Comparison of ENCODE assay signal across 13 cellular contexts in the genomic region with DNA sequence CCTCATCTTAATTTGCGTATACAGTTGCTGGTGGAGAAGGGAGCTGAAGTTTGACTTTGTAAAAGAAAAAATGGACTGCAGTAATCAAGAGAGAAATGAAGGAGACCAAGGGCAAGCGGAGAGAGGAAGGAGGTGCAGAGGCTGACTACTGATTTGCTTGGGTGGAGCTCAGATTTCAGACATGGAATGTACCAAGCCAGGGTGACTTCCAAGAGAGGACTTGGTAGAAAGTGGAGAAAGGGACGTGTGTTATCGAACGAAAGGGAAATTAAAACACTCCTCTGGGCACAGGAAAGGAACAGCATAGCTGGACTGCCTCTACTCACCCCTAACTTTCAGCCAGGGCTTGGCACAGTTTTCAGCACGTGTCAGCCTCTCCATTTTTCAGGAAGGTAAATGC.
"Had no signal": no experiment of that assay in that cellular context is flagged by ENCODE, and none has a peak within 500 bp of the region (broad histone marks: within the 10 kb centered on the region; RNA-seq: fewer than 3 reads in every experiment).

No MANE protein-coding gene starts in this region.

- H3K4me3 ChIP-seq: ovary, transverse colon had no signal

- H3K36me3 ChIP-seq: ovary, transverse colon had no signal

- H3K4me1 ChIP-seq: transverse colon had no signal

- H3K27ac ChIP-seq: ovary, transverse colon had no signal

- DNase-seq: activated CD4-positive, alpha-beta T cell treated with anti-CD3 and anti-CD28 coated beads, Interleukin-2, amount 50 U/mL, for 4 hours; activated CD4-positive, CD25-positive, alpha-beta regulatory T cell treated with anti-CD3 and anti-CD28 coated beads, Interleukin-2, amount 50 U/mL, for 72 hours; activated CD8-positive, alpha-beta memory T cell treated with anti-CD3 and anti-CD28 coated beads, Interleukin-2, amount 10 ng/mL, durations not matched to agents 7 days and 5 days; activated effector memory CD4-positive, alpha-beta T cell treated with anti-CD3 and anti-CD28 coated beads, Interleukin-2, amount 50 U/mL, for 16 hours; activated T-cell treated with anti-CD3 and anti-CD28 coated beads, Interleukin-2, amount 50 U/mL, for 24 hours; amygdala; cerebellar nuclear complex; effector memory CD8-positive, alpha-beta T cell; left colon; mammary epithelial cell; ovary; T-helper 2 cell; transverse colon had no signal

- H3K27me3 ChIP-seq: ovary had no signal

- H3K9me3 ChIP-seq: ovary had no signal
